Comparison of ENCODE assay signal across 10 cellular contexts in genomic region chr1:19123837-19124236, GRCh38.
DNase-seq lines count a peak whose midpoint lies in the region; ATAC-seq lines count a peak whose summit lies in the region.
"Had no signal": no experiment of that assay in that cellular context is flagged by ENCODE, and none has a peak within 500 bp of the region (broad histone marks: within the 10 kb centered on the region; RNA-seq: fewer than 3 reads in every experiment).

No MANE protein-coding gene starts in this region.

- POLR2A ChIA-PET in naive thymus-derived CD8-positive, alpha-beta T cell (lab: Charles Lee) = interaction anchor here (1.0 kb wide), 1 partner anchor 8 kb away, joined by 3 read pairs; no protein-coding TSS in a partner anchor

- H3K4me3 Mint-ChIP-seq in activated naive CD4-positive, alpha-beta T cell treated with anti-CD3 and anti-CD28 coated beads, Interleukin-2, amount 50 U/mL, for 24 hours = peak overlapping the region; percentile 45
- peak overlapping the region in 7 of 10 donors; percentile 1 to 60 (median 11) for H3K4me3 Mint-ChIP-seq in naive thymus-derived CD8-positive, alpha-beta T cell

- in situ Hi-C loops in G401 (cut with HindIII; ENCODE audit: low sequenced_read_pairs) = no loop called here

- peak overlapping the region; percentile 91 for H3K27ac Mint-ChIP-seq in activated naive CD4-positive, alpha-beta T cell treated with anti-CD3 and anti-CD28 coated beads, Interleukin-2, amount 50 U/mL, for 24 hours
- peak overlapping the region in 8 of 10 donors; percentile 66 to 89 (median 75) for H3K27ac Mint-ChIP-seq in naive thymus-derived CD8-positive, alpha-beta T cell

- H3K9me3 Mint-ChIP-seq in activated naive CD4-positive, alpha-beta T cell treated with anti-CD3 and anti-CD28 coated beads, Interleukin-2, amount 50 U/mL, for 24 hours = no peaks in the 10 kb centered on the region
- H3K9me3 Mint-ChIP-seq in naive thymus-derived CD8-positive, alpha-beta T cell = no peaks in the 10 kb centered on the region

- peaks cover 27% of the 10 kb centered on the region for H3K4me1 Mint-ChIP-seq in activated naive CD4-positive, alpha-beta T cell treated with anti-CD3 and anti-CD28 coated beads, Interleukin-2, amount 50 U/mL, for 24 hours
- peaks cover 0 to 31% (median 20%) of the 10 kb centered on the region in 4 donors for H3K4me1 Mint-ChIP-seq in naive thymus-derived CD8-positive, alpha-beta T cell

- peak in 1 of 2 donors; percentile 90 for ATAC-seq in naive thymus-derived CD8-positive, alpha-beta T cell
- no peak for ATAC-seq in HG03571 (IDR thresholded peaks at IDR 0.05; ENCODE audit: unreplicated experiment)
- no peak for ATAC-seq in HG02798 (IDR thresholded peaks at IDR 0.05; ENCODE audit: poor library complexity, unreplicated experiment)
- ATAC-seq in HG03378 (IDR thresholded peaks at IDR 0.05; ENCODE audit: unreplicated experiment) = no peak

- H3K36me3 Mint-ChIP-seq in activated naive CD4-positive, alpha-beta T cell treated with anti-CD3 and anti-CD28 coated beads, Interleukin-2, amount 50 U/mL, for 24 hours = peaks cover 36% of the 10 kb centered on the region
- peaks cover 5 to 95% (median 49%) of the 10 kb centered on the region in 3 donors for H3K36me3 Mint-ChIP-seq in naive thymus-derived CD8-positive, alpha-beta T cell

- H3K27me3 Mint-ChIP-seq in activated naive CD4-positive, alpha-beta T cell treated with anti-CD3 and anti-CD28 coated beads, Interleukin-2, amount 50 U/mL, for 24 hours = no peaks in the 10 kb centered on the region
- H3K27me3 Mint-ChIP-seq in naive thymus-derived CD8-positive, alpha-beta T cell = no peaks in the 10 kb centered on the region

- peak; percentile 94 for DNase-seq in G401 (ENCODE audit: low spot score)
- DNase-seq in SKM-1 (lab: John Stamatoyannopoulos, UW; ENCODE audit: unreplicated experiment) = peak; percentile 22
- DNase-seq in naive thymus-derived CD8-positive, alpha-beta T cell = peak in 3 of 10 donors; percentile 19 to 43 (median 28)
- no peak for DNase-seq in NOMO-1 treated with DMSO at 0.1 percent for 48 hours (lab: John Stamatoyannopoulos, UW; ENCODE audit: unreplicated experiment)
- DNase-seq: DMS 273 treated with DMSO at 0.1 percent for 48 hours, GM23248 had no signal
